8 cellular contexts compared by ENCODE assay signal in genomic region chr16:2007081-2007836, GRCh38. TPM values are rescaled to one million over a fixed set of nuclear protein-coding genes. Genes with fewer than 3 reads are reported as not detected.
DNase-seq lines count a peak whose midpoint lies in the region; ATAC-seq, FAIRE-seq and TF ChIP-seq lines count a peak whose summit lies in the region.

No MANE protein-coding gene starts in this region.

- no peak for TF ChIP-seq POLR2A in GM12892 (IDR thresholded peaks at IDR 0.05; ENCODE audit: low read depth, low read length)

- H3K4me3 Mint-ChIP-seq in CD4-positive, CD25-positive, alpha-beta regulatory T cell = peak overlapping the region; percentile 72 to 97 (median 83)
- peak overlapping the region; percentile 84 to 90 (median 86) for H3K4me3 Mint-ChIP-seq in nephron

- WGBS in mammary epithelial cell (ENCODE audit: low coverage, missing lambda C conversion rate) = 68% methylated on average over 10 of the region's 16 CpGs

- in situ Hi-C loops in mammary epithelial cell (cut with MboI; ENCODE audit: low sequenced_read_pairs in 2 of 2) = no loop called here

- H3K9me3 ChIP-seq in CD4-positive, CD25-positive, alpha-beta regulatory T cell (ENCODE audit: control insufficient read depth in 2 of 2, low read length in 2 of 2) = no peaks in the 10 kb centered on the region
- H3K9me3 ChIP-seq in mammary epithelial cell (replicated peaks; ENCODE audit: insufficient read depth, low read length) = no peaks in the 10 kb centered on the region

- no peak overlapping the region for H3K27ac ChIP-seq in CD4-positive, CD25-positive, alpha-beta regulatory T cell (ENCODE audit: insufficient read depth, low read length, poor library complexity, severe bottlenecking)
- peak overlapping the region; percentile 61; the same call in 1 of the 2 replicates for H3K27ac ChIP-seq in KMS-11
- peak overlapping the region; percentile 63 for H3K27ac ChIP-seq in mammary epithelial cell (ENCODE audit: insufficient read depth, low read depth, low read length)

- H3K36me3 Mint-ChIP-seq in CD4-positive, CD25-positive, alpha-beta regulatory T cell = no peaks in the 10 kb centered on the region
- H3K36me3 Mint-ChIP-seq in nephron (ENCODE audit: low read depth) = peaks cover 3% of the 10 kb centered on the region

- H3K4me2 ChIP-seq in KMS-11 = peak overlapping the region; percentile 96
- H3K4me2 ChIP-seq in mammary epithelial cell (ENCODE audit: insufficient read depth, low read depth, low read length) = peak overlapping the region; percentile 89

- peaks cover 0 to 48% (median 21%) of the 10 kb centered on the region in 4 donors for H3K4me1 Mint-ChIP-seq in CD4-positive, CD25-positive, alpha-beta regulatory T cell
- H3K4me1 Mint-ChIP-seq in nephron = peaks cover 39% of the 10 kb centered on the region

- no peak for ATAC-seq in CD4-positive, CD25-positive, alpha-beta regulatory T cell (ENCODE audit: low read depth in 2 of 2)
- ATAC-seq in GM18502 (IDR thresholded peaks at IDR 0.05; ENCODE audit: poor library complexity, unreplicated experiment) = no peak

- H3K9ac ChIP-seq in KMS-11 = no peak overlapping the region
- H3K9ac ChIP-seq in mammary epithelial cell (ENCODE audit: insufficient read depth, low read length) = peak overlapping the region; percentile 17

- peaks cover 56% of the 10 kb centered on the region for H3K79me2 ChIP-seq in KMS-11 (ENCODE audit: insufficient read depth, low read depth)
- peaks cover 84% of the 10 kb centered on the region for H3K79me2 ChIP-seq in mammary epithelial cell (ENCODE audit: insufficient read depth, low read length)

- BruUV-seq in mammary epithelial cell (replicated peaks; lab: Mats Ljungman, UMichigan) = no TSS peak

- intact Hi-C loops in mammary epithelial cell (cut with micrococcal nuclease) = no loop called here

- no peaks in the 10 kb centered on the region for H3K9me3 Mint-ChIP-seq in CD4-positive, CD25-positive, alpha-beta regulatory T cell
- no peaks in the 10 kb centered on the region for H3K9me3 Mint-ChIP-seq in nephron

- H3K27ac Mint-ChIP-seq in CD4-positive, CD25-positive, alpha-beta regulatory T cell = peak overlapping the region in 1 of 3 donors; percentile 78
- H3K27ac Mint-ChIP-seq in nephron = peak overlapping the region; percentile 38 to 53 (median 41)

- H3K4me1 ChIP-seq in CD4-positive, CD25-positive, alpha-beta regulatory T cell (ENCODE audit: control insufficient read depth, insufficient read depth, low read length, poor library complexity, severe bottlenecking) = peaks cover 46% of the 10 kb centered on the region
- peaks cover 23% of the 10 kb centered on the region for H3K4me1 ChIP-seq in KMS-11 (ENCODE audit: low read depth, poor library complexity, severe bottlenecking)
- peaks cover 46% of the 10 kb centered on the region for H3K4me1 ChIP-seq in mammary epithelial cell (ENCODE audit: insufficient read depth, low read length)

- H2AFZ ChIP-seq in KMS-11 (ENCODE audit: low read depth) = no peak overlapping the region
- no peak overlapping the region for H2AFZ ChIP-seq in mammary epithelial cell (ENCODE audit: low read depth, low read length)

- no peaks in the 10 kb centered on the region for H3K27me3 ChIP-seq in CD4-positive, CD25-positive, alpha-beta regulatory T cell (ENCODE audit: control insufficient read depth, insufficient read depth, low read length)
- H3K27me3 ChIP-seq in KMS-11 (ENCODE audit: insufficient read depth, low read depth) (no peaks in the 10 kb centered on the region), mammary epithelial cell (ENCODE audit: insufficient read depth, low read length) (no peaks in the 10 kb centered on the region)

- CTCF ChIA-PET in mammary epithelial cell (lab: Charles Lee; ENCODE audit: low non-redundant PET) = interaction anchor here (0.6 kb wide), 1 partner anchor 10 kb away, joined by 4 read pairs; no protein-coding TSS in a partner anchor

- FAIRE-seq in GM12892 (lab: Jason Lieb, UNC) = no peak

- peaks cover 2% of the 10 kb centered on the region for H3K36me3 ChIP-seq in CD4-positive, CD25-positive, alpha-beta regulatory T cell (ENCODE audit: control insufficient read depth, insufficient read depth, low read length)
- H3K36me3 ChIP-seq in KMS-11 (ENCODE audit: insufficient read depth) (no peaks in the 10 kb centered on the region), mammary epithelial cell (ENCODE audit: insufficient read depth, low read length) (no peaks in the 10 kb centered on the region)

- H3K4me3 ChIP-seq in CD4-positive, CD25-positive, alpha-beta regulatory T cell (ENCODE audit: low read depth, low read length) = no peak overlapping the region
- H3K4me3 ChIP-seq in KMS-11 (IDR thresholded peaks at IDR 0.05; ENCODE audit: insufficient read depth, low read depth, low read length) (no peak overlapping the region), mammary epithelial cell (replicated peaks in 1 of 3; ENCODE audit: insufficient read depth in 1 of 3, low read depth in 2 of 3, low read length in 3 of 3) (peak overlapping the region; percentile 76 to 88 (median 78))

- dilution Hi-C loops in mammary epithelial cell (cut with HindIII; ENCODE audit: low sequenced_read_pairs) = no loop called here

- no peak for TF ChIP-seq CTCF in KMS-11 (conservative IDR thresholded peaks at IDR 0.05; ENCODE audit: low read depth, low read length)
- no peak for TF ChIP-seq CTCF in mammary epithelial cell (conservative IDR thresholded peaks at IDR 0.05 in 1 of 2, IDR thresholded peaks at IDR 0.05 in 1 of 2; ENCODE audit: extremely low read depth in 1 of 2, insufficient read depth in 1 of 2, low read depth in 1 of 2, low read length in 2 of 2)
- no peak for TF ChIP-seq CTCF in nephron (IDR thresholded peaks at IDR 0.05; ENCODE audit: unreplicated experiment in 3 of 3)

- H4K20me1 ChIP-seq in KMS-11 (ENCODE audit: insufficient read depth) (peaks cover 15% of the 10 kb centered on the region), mammary epithelial cell (ENCODE audit: insufficient read depth, low read length) (peaks cover 20% of the 10 kb centered on the region)

- no peak for DNase-seq in CD4-positive, CD25-positive, alpha-beta regulatory T cell
- no peak for DNase-seq in mammary epithelial cell
- no peak for DNase-seq in GM12892 (ENCODE audit: insufficient read length)
- no peak for DNase-seq in putamen (ENCODE audit: low spot score)
- no peak for DNase-seq in COR-L47 (lab: John Stamatoyannopoulos, UW)

- no peaks in the 10 kb centered on the region for H3K27me3 Mint-ChIP-seq in CD4-positive, CD25-positive, alpha-beta regulatory T cell
- H3K27me3 Mint-ChIP-seq in nephron (ENCODE audit: low read depth) = peaks cover 4% of the 10 kb centered on the region

RNA-seq across cellular contexts. Expression of gene ZNF598, which starts 2.4 kb away (rescaled TPM):
- total RNA-seq in CD4-positive, CD25-positive, alpha-beta regulatory T cell = 48.2 TPM
- polyA plus RNA-seq in CD4-positive, CD25-positive, alpha-beta regulatory T cell = 1 to 10 TPM; 1.8 to 3.1 (median 2.9) TPM
- 100 to 1,000 TPM in 1 of 2 donors, 10 to 100 TPM in 1; 31.8 to 133 TPM for total RNA-seq in mammary epithelial cell
- polyA plus RNA-seq in mammary epithelial cell = 45.4 TPM
- 13.2 TPM for polyA minus RNA-seq in mammary epithelial cell
- polyA plus RNA-seq in GM12892 (2012; ENCODE audit: missing spikeins) = 9.7 TPM

RNA-seq across cellular contexts. Expression of gene NPW, which starts 12.3 kb away (rescaled TPM):
- total RNA-seq in CD4-positive, CD25-positive, alpha-beta regulatory T cell = not detected
- polyA plus RNA-seq in CD4-positive, CD25-positive, alpha-beta regulatory T cell = not detected
- total RNA-seq in mammary epithelial cell = 1 to 10 TPM in 1 of 2 donors, not detected in 1; 1.6 TPM
- 0.18 TPM for polyA plus RNA-seq in mammary epithelial cell
- not detected for polyA minus RNA-seq in mammary epithelial cell
- not detected for polyA plus RNA-seq in GM12892 (2012; ENCODE audit: missing spikeins)

RNA-seq across cellular contexts. Expression of gene SYNGR3, which starts 17.5 kb away (rescaled TPM):
- total RNA-seq in CD4-positive, CD25-positive, alpha-beta regulatory T cell = 3.2 TPM
- polyA plus RNA-seq in CD4-positive, CD25-positive, alpha-beta regulatory T cell = 1 to 10 TPM in 2 of 4 donors, under 1 TPM in 1, not detected in 1; 0.82 to 1.8 (median 1.1) TPM
- 1 to 10 TPM in 1 of 2 donors, under 1 TPM in 1; 0.17 to 3.6 TPM for total RNA-seq in mammary epithelial cell
- polyA plus RNA-seq in mammary epithelial cell = 0.33 TPM
- polyA minus RNA-seq in mammary epithelial cell = not detected
- 3.3 TPM for polyA plus RNA-seq in GM12892 (2012; ENCODE audit: missing spikeins)

RNA-seq across cellular contexts. Expression of gene NHERF2, which starts 19.4 kb away (rescaled TPM):
- 1.5 TPM for total RNA-seq in CD4-positive, CD25-positive, alpha-beta regulatory T cell
- under 1 TPM; 0.09 to 0.86 (median 0.21) TPM for polyA plus RNA-seq in CD4-positive, CD25-positive, alpha-beta regulatory T cell
- total RNA-seq in mammary epithelial cell = 10 to 100 TPM in 1 of 2 donors, 1 to 10 TPM in 1; 8.3 to 19.0 TPM
- 9.5 TPM for polyA plus RNA-seq in mammary epithelial cell
- 0.62 TPM for polyA minus RNA-seq in mammary epithelial cell
- not detected for polyA plus RNA-seq in GM12892 (2012; ENCODE audit: missing spikeins)

RNA-seq across cellular contexts. Expression of gene GFER, which starts 23.3 kb away (rescaled TPM):
- total RNA-seq in CD4-positive, CD25-positive, alpha-beta regulatory T cell = 18.4 TPM
- 10 to 100 TPM; 30.5 to 45.5 (median 36.5) TPM for polyA plus RNA-seq in CD4-positive, CD25-positive, alpha-beta regulatory T cell
- total RNA-seq in mammary epithelial cell = 10 to 100 TPM in 1 of 2 donors, 1 to 10 TPM in 1; 6.5 to 30.7 TPM
- polyA plus RNA-seq in mammary epithelial cell = 12.6 TPM
- 0.83 TPM for polyA minus RNA-seq in mammary epithelial cell
- polyA plus RNA-seq in GM12892 (2012; ENCODE audit: missing spikeins) = 19.1 TPM

Comparison
In these comparisons a context has a peak if more than half of its experiments do, and no peak if none do; other contexts are left out.
1. H3K4me3 ChIP-seq: peak in mammary epithelial cell (3 of 3); none in CD4-positive, CD25-positive, alpha-beta regulatory T cell (single experiment) and KMS-11 (single experiment).